ENCODE assay signal across 1 cellular context in the genomic region with DNA sequence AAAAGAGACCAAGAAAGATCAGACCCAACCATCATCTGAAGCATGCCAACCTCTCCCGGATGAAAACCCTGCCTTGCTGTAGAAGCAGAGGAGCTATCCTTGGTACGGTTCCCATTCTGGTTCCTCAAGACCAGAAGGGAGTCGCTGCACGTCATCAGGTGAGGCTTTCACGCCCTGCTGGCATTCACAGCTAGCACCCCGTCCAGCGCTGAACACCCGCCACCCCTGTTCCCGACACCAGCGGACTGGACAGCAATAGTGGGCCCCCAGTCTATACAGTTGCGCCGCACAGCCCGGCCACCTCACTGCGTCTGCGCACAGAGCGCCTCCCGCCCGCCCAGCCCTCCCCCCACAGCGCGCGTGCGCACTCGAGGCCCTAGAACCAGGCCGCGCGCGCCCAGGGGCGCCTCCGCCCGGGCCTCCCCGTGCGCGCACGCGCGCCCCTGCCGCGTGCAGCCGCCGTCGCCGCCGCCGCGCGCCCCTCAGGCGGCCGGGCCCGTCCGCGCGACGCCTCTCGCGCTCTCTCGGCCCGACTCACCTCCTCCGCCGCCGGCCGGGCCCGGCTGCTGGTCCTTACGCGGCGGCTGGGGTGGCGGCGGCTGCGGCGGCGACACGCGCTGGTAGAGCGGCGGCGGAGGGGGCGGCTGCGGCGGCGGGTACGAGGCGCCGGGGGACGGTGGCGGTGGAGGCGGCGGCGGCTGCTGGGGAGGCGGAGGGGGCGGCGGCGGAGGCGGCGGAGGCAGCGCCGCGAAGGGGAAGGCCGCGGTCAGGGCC.
TF ChIP-seq lines count a peak whose summit lies in the region.

No MANE protein-coding gene starts in this region.

TF ChIP-seq in H1, 55 proteins besides CTCF, POLR2A, EP300 and RAD21:
- TF ChIP-seq SIN3A (conservative IDR thresholded peaks at IDR 0.05 in 1 of 2, IDR thresholded peaks at IDR 0.05 in 1 of 2; ENCODE audit: low read depth in 1 of 2, low read length in 2 of 2) (peak; percentile 86 to 91; a peak in 2 of 4 replicates), HDAC2 (IDR thresholded peaks at IDR 0.05; ENCODE audit: borderline replicate concordance in 1 of 2, low read depth in 2 of 2, low read length in 2 of 2) (peak in 1 of 2 experiments; percentile 75; a peak in 1 of 4 replicates), SP2 (IDR thresholded peaks at IDR 0.05; ENCODE audit: low read length) (no peak), BRCA1 (IDR thresholded peaks at IDR 0.05; ENCODE audit: low read depth, low read length) (no peak), EZH2 (IDR thresholded peaks at IDR 0.05; ENCODE audit: low read depth, low read length, severe bottlenecking) (no peak), EGR1 (IDR thresholded peaks at IDR 0.05; ENCODE audit: borderline replicate concordance, low read depth, low read length) (no peak), SAP30 (IDR thresholded peaks at IDR 0.05; ENCODE audit: insufficient read depth, insufficient replicate concordance, low read length) (peak; percentile 76), POLR2AphosphoS5 (IDR thresholded peaks at IDR 0.05; ENCODE audit: low read depth, low read length) (peak; percentile 78), NRF1 (IDR thresholded peaks at IDR 0.05; ENCODE audit: low read depth, low read length) (peak; percentile 52), CREB1 (IDR thresholded peaks at IDR 0.05) (0 out of 2 replicates have a peak, but pooled peaks have one; percentile 24), PHF8 (conservative IDR thresholded peaks at IDR 0.05; ENCODE audit: low read depth, low read length) (0 out of 2 replicates have a peak, but pooled peaks have one; percentile 20)
- TF ChIP-seq, protein P1, sequence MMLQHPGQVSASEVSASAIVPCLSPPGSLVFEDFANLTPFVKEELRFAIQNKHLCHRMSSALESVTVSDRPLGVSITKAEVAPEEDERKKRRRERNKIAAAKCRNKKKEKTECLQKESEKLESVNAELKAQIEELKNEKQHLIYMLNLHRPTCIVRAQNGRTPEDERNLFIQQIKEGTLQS (IDR thresholded peaks at IDR 0.05; ENCODE audit: insufficient read depth, low read depth, low read length), result no peak
- TF ChIP-seq, protein P2, sequence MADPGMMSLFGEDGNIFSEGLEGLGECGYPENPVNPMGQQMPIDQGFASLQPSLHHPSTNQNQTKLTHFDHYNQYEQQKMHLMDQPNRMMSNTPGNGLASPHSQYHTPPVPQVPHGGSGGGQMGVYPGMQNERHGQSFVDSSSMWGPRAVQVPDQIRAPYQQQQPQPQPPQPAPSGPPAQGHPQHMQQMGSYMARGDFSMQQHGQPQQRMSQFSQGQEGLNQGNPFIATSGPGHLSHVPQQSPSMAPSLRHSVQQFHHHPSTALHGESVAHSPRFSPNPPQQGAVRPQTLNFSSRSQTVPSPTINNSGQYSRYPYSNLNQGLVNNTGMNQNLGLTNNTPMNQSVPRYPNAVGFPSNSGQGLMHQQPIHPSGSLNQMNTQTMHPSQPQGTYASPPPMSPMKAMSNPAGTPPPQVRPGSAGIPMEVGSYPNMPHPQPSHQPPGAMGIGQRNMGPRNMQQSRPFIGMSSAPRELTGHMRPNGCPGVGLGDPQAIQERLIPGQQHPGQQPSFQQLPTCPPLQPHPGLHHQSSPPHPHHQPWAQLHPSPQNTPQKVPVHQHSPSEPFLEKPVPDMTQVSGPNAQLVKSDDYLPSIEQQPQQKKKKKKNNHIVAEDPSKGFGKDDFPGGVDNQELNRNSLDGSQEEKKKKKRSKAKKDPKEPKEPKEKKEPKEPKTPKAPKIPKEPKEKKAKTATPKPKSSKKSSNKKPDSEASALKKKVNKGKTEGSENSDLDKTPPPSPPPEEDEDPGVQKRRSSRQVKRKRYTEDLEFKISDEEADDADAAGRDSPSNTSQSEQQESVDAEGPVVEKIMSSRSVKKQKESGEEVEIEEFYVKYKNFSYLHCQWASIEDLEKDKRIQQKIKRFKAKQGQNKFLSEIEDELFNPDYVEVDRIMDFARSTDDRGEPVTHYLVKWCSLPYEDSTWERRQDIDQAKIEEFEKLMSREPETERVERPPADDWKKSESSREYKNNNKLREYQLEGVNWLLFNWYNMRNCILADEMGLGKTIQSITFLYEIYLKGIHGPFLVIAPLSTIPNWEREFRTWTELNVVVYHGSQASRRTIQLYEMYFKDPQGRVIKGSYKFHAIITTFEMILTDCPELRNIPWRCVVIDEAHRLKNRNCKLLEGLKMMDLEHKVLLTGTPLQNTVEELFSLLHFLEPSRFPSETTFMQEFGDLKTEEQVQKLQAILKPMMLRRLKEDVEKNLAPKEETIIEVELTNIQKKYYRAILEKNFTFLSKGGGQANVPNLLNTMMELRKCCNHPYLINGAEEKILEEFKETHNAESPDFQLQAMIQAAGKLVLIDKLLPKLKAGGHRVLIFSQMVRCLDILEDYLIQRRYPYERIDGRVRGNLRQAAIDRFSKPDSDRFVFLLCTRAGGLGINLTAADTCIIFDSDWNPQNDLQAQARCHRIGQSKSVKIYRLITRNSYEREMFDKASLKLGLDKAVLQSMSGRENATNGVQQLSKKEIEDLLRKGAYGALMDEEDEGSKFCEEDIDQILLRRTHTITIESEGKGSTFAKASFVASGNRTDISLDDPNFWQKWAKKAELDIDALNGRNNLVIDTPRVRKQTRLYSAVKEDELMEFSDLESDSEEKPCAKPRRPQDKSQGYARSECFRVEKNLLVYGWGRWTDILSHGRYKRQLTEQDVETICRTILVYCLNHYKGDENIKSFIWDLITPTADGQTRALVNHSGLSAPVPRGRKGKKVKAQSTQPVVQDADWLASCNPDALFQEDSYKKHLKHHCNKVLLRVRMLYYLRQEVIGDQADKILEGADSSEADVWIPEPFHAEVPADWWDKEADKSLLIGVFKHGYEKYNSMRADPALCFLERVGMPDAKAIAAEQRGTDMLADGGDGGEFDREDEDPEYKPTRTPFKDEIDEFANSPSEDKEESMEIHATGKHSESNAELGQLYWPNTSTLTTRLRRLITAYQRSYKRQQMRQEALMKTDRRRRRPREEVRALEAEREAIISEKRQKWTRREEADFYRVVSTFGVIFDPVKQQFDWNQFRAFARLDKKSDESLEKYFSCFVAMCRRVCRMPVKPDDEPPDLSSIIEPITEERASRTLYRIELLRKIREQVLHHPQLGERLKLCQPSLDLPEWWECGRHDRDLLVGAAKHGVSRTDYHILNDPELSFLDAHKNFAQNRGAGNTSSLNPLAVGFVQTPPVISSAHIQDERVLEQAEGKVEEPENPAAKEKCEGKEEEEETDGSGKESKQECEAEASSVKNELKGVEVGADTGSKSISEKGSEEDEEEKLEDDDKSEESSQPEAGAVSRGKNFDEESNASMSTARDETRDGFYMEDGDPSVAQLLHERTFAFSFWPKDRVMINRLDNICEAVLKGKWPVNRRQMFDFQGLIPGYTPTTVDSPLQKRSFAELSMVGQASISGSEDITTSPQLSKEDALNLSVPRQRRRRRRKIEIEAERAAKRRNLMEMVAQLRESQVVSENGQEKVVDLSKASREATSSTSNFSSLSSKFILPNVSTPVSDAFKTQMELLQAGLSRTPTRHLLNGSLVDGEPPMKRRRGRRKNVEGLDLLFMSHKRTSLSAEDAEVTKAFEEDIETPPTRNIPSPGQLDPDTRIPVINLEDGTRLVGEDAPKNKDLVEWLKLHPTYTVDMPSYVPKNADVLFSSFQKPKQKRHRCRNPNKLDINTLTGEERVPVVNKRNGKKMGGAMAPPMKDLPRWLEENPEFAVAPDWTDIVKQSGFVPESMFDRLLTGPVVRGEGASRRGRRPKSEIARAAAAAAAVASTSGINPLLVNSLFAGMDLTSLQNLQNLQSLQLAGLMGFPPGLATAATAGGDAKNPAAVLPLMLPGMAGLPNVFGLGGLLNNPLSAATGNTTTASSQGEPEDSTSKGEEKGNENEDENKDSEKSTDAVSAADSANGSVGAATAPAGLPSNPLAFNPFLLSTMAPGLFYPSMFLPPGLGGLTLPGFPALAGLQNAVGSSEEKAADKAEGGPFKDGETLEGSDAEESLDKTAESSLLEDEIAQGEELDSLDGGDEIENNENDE (IDR thresholded peaks at IDR 0.05; ENCODE audit: insufficient replicate concordance, low read length), result no peak
